ENCODE assay signal across 10 cellular contexts in the genomic region with DNA sequence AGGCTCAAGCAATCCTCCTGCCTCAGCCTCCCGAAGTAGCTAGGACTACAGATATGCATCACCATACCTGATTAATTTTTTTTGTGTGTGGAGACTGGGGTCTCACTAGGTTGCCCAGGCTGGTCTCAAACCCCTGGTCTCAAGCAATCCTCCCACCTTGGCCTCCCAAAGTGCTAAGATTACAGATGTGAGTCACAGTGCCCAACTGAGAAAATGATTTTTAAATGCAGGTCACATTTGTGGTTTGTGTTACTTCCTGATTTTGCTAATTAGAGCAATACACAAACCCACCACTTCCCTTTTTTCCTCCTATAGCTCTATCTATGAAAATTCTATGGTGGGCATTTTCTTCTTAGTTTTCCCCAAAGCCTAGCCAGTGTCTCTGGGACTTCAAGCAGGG. TPM values are rescaled to one million over a fixed set of nuclear protein-coding genes. Genes with fewer than 3 reads are reported as not detected.
DNase-seq lines count a peak whose midpoint lies in the region; ATAC-seq and TF ChIP-seq lines count a peak whose summit lies in the region.
"Had no signal": no experiment of that assay in that cellular context is flagged by ENCODE, and none has a peak within 500 bp of the region (broad histone marks: within the 10 kb centered on the region; RNA-seq: fewer than 3 reads in every experiment).

No MANE protein-coding gene starts in this region.

- CTCF ChIA-PET in RWPE1 (lab: Yijun Ruan, JAX) = interaction anchor here (0.5 kb wide), 1 partner anchor 182 kb away, joined by 4 read pairs; no protein-coding TSS in a partner anchor

- no peaks in the 10 kb centered on the region for H3K9me3 ChIP-seq in MM.1S (replicated peaks; ENCODE audit: insufficient read depth, low read length)
- H3K9me3 ChIP-seq: ovary had no signal

- H3K9me2 ChIP-seq in MM.1S (replicated peaks; ENCODE audit: insufficient read depth, low read length) = no peaks in the 10 kb centered on the region

- DNase-seq in MM.1S (peak; percentile 54), natural killer cell (no peak), HCEC 1CT (no peak), RWPE1 (ENCODE audit: low spot score) (no peak), hepatic stellate cell (ENCODE audit: low spot score) (no peak)
- DNase-seq: NCI-H748 treated with DMSO at 0.1 percent for 48 hours, ovary had no signal

- peak overlapping the region; percentile 37; the same call in 1 of the 2 replicates for H3K27ac ChIP-seq in MM.1S (ENCODE audit: low read length)
- H3K27ac ChIP-seq in RWPE1 = no peak overlapping the region
- H3K27ac ChIP-seq: ovary had no signal

- peaks cover 17 to 27% of the 10 kb centered on the region in 2 donors for H3K4me1 Mint-ChIP-seq in natural killer cell

- no peak for TF ChIP-seq CTCF in MM.1S (IDR thresholded peaks at IDR 0.05; ENCODE audit: low read length)
- TF ChIP-seq CTCF in natural killer cell (IDR thresholded peaks at IDR 0.05) = no peak
- no peak for TF ChIP-seq CTCF in RWPE1 (conservative IDR thresholded peaks at IDR 0.05; ENCODE audit: low read depth)

- no peaks in the 10 kb centered on the region for H3K36me3 Mint-ChIP-seq in natural killer cell

- H3K4me2 ChIP-seq in MM.1S (ENCODE audit: low read depth, low read length) = peak overlapping the region; percentile 40

- no peak overlapping the region for H3K9ac ChIP-seq in MM.1S (ENCODE audit: low read length)

- H3K4me3 Mint-ChIP-seq in natural killer cell = peak overlapping the region; percentile 19

- peaks cover 17 to 18% of the 10 kb centered on the region in 2 donors for H3K27me3 Mint-ChIP-seq in natural killer cell (ENCODE audit: low read depth in 2 of 2)

- no peaks in the 10 kb centered on the region for H3K79me2 ChIP-seq in MM.1S (ENCODE audit: low read length)

- no peak overlapping the region for H3K27ac Mint-ChIP-seq in natural killer cell

- intact Hi-C loops in natural killer cell (cut with micrococcal nuclease) = no loop called here

- peak; percentile 75 for ATAC-seq in GM18868 (IDR thresholded peaks at IDR 0.05; ENCODE audit: unreplicated experiment)
- ATAC-seq in HG02623 (IDR thresholded peaks at IDR 0.05; ENCODE audit: unreplicated experiment) = peak; percentile 62
- peak in 2 of 3 donors; percentile 40 to 49 for ATAC-seq in natural killer cell
- ATAC-seq in HG02970 (IDR thresholded peaks at IDR 0.05; ENCODE audit: low FRiP score, unreplicated experiment) = no peak

- no peak overlapping the region for H2AFZ ChIP-seq in MM.1S (ENCODE audit: low read length)

- peaks cover 25% of the 10 kb centered on the region for H3K4me1 ChIP-seq in MM.1S (ENCODE audit: low read length)

- POLR2A ChIA-PET in RWPE1 (lab: Yijun Ruan, JAX; ENCODE audit: low non-redundant PET) = no interaction called here

- no peak overlapping the region for H3K4me3 ChIP-seq in MM.1S (ENCODE audit: low read length)
- H3K4me3 ChIP-seq: ovary had no signal

- no peaks in the 10 kb centered on the region for H4K20me1 ChIP-seq in MM.1S (ENCODE audit: insufficient read depth, low read length)

- H3F3A ChIP-seq in MM.1S (ENCODE audit: insufficient read depth, low read length) = no peaks in the 10 kb centered on the region

- no peaks in the 10 kb centered on the region for H3K27me3 ChIP-seq in MM.1S (replicated peaks; ENCODE audit: insufficient read depth, low read length)
- H3K27me3 ChIP-seq: ovary had no signal

- no peaks in the 10 kb centered on the region for H3K9me3 Mint-ChIP-seq in natural killer cell

- no peaks in the 10 kb centered on the region for H3K36me3 ChIP-seq in MM.1S (replicated peaks; ENCODE audit: insufficient read depth, low read length)
- H3K36me3 ChIP-seq: ovary had no signal

RNA-seq across cellular contexts. Expression of gene TMEM263, which starts 45.5 kb away (rescaled TPM):
- 10 to 100 TPM; 24.1 to 37.5 (median 34.4) TPM for total RNA-seq in natural killer cell
